ENCODE assay signal across 8 cellular contexts in genomic region chr2:205675861-205676516, GRCh38. TPM values are rescaled to one million over a fixed set of nuclear protein-coding genes. Genes with fewer than 3 reads are reported as not detected.
DNase-seq lines count a peak whose midpoint lies in the region; ATAC-seq, FAIRE-seq and TF ChIP-seq lines count a peak whose summit lies in the region.

No MANE protein-coding gene starts in this region.

- H3K36me3 Mint-ChIP-seq in nephron progenitor cell (ENCODE audit: low read depth), result no peaks in the 10 kb centered on the region

- no peak overlapping the region for H3K27ac Mint-ChIP-seq in nephron progenitor cell

- no peak for TF ChIP-seq POLR2A in endothelial cell of umbilical vein (IDR thresholded peaks at IDR 0.05; ENCODE audit: low read depth, low read length)
- no peak for TF ChIP-seq POLR2A in GM18505 (IDR thresholded peaks at IDR 0.05; ENCODE audit: borderline replicate concordance, extremely low read depth, insufficient read depth, insufficient read length)

- H3K27me3 ChIP-seq in Panc1 (ENCODE audit: control insufficient read depth, insufficient read depth, low read length) (no peaks in the 10 kb centered on the region; the same call in 1 of the 2 replicates), endothelial cell of umbilical vein (ENCODE audit: control insufficient read depth in 2 of 2, insufficient read depth in 2 of 2, low read length in 2 of 2) (no peaks in the 10 kb centered on the region)

- in situ Hi-C loops in Panc1 (cut with HindIII; ENCODE audit: low pct_unique_long_range_greater_than_20kb, low sequenced_read_pairs), result no loop called here

- BruUV-seq in Panc1 (replicated peaks; lab: Mats Ljungman, UMichigan) (no TSS peak), endothelial cell of umbilical vein (replicated peaks; lab: Mats Ljungman, UMichigan) (no TSS peak)

- no peak overlapping the region for H3K4me3 ChIP-seq in Panc1 (ENCODE audit: low read depth in 2 of 2, low read length in 2 of 2)
- peak overlapping the region in 1 of 3 experiments; percentile 19 for H3K4me3 ChIP-seq in endothelial cell of umbilical vein (replicated peaks in 1 of 3; ENCODE audit: insufficient read depth in 1 of 3, low read depth in 1 of 3, low read length in 3 of 3)

- H3K36me3 ChIP-seq in Panc1 (ENCODE audit: control insufficient read depth, insufficient read depth, low read length) (no peaks in the 10 kb centered on the region), endothelial cell of umbilical vein (ENCODE audit: control insufficient read depth in 2 of 2, extremely low read depth in 1 of 2, insufficient read depth in 2 of 2, low read length in 2 of 2) (no peaks in the 10 kb centered on the region)

- ATAC-seq in Panc1, result peak; percentile 73; the same call in 1 of the 2 replicates
- ATAC-seq in GM18505 (IDR thresholded peaks at IDR 0.05; ENCODE audit: unreplicated experiment), result no peak
- no peak for ATAC-seq in GM18502 (IDR thresholded peaks at IDR 0.05; ENCODE audit: poor library complexity, unreplicated experiment)

- H3K9me1 ChIP-seq in endothelial cell of umbilical vein (replicated peaks; ENCODE audit: control insufficient read depth, extremely low read depth, insufficient read depth, low read length), result no peaks in the 10 kb centered on the region

- peak overlapping the region; percentile 96 for H2AFZ ChIP-seq in endothelial cell of umbilical vein (ENCODE audit: low read depth, low read length)

- no peak overlapping the region for H3K27ac ChIP-seq in Panc1 (ENCODE audit: low read length)
- H3K27ac ChIP-seq in endothelial cell of umbilical vein (ENCODE audit: insufficient read depth, low read depth, low read length), result no peak overlapping the region

- dilution Hi-C loops in endothelial cell of umbilical vein (cut with MboI; ENCODE audit: extremely low pct_ligation_motif_present, low sequenced_read_pairs), result no loop called here

- POLR2A ChIA-PET in Panc1 (lab: Charles Lee), result interaction anchor here (0.7 kb wide), 1 partner anchor 11 kb away, joined by 3 read pairs; no protein-coding TSS in a partner anchor
- POLR2A ChIA-PET in endothelial cell of umbilical vein (lab: Charles Lee), result no interaction called here

- H3K79me2 ChIP-seq in endothelial cell of umbilical vein (ENCODE audit: control insufficient read depth, insufficient read depth, low read length), result no peaks in the 10 kb centered on the region

- CTCF ChIA-PET in Panc1 (lab: Charles Lee), result interaction anchor here (0.6 to 1.3 kb wide), 8 partner anchors 36 to 1715 kb away, joined by 3 to 6 read pairs (median 3); no protein-coding TSS in a partner anchor
- CTCF ChIA-PET in endothelial cell of umbilical vein (lab: Charles Lee), result interaction anchor here (0.5 to 7.7 kb wide), 95 partner anchors 11 to 1652 kb away, joined by 3 to 138 read pairs (median 4); no protein-coding TSS in a partner anchor

- H3K27me3 Mint-ChIP-seq in nephron progenitor cell (ENCODE audit: low read depth, poor library complexity), result no peaks in the 10 kb centered on the region

- peak overlapping the region; percentile 87 for H3K4me2 ChIP-seq in endothelial cell of umbilical vein (ENCODE audit: insufficient read depth, low read length)

- no peak overlapping the region for H3K4me3 Mint-ChIP-seq in nephron progenitor cell

- H3K4me1 ChIP-seq in Panc1 (ENCODE audit: control insufficient read depth, insufficient read depth, low read length) (no peaks in the 10 kb centered on the region; the same call in 1 of the 2 replicates), endothelial cell of umbilical vein (ENCODE audit: control insufficient read depth, extremely low read depth, insufficient read depth, low read length) (peaks cover 13% of the 10 kb centered on the region)

- FAIRE-seq in endothelial cell of umbilical vein (lab: Jason Lieb, UNC), result peak; percentile 97

- H3K4me1 Mint-ChIP-seq in nephron progenitor cell, result peaks cover 55% of the 10 kb centered on the region

- no peaks in the 10 kb centered on the region for H4K20me1 ChIP-seq in endothelial cell of umbilical vein (replicated peaks; ENCODE audit: control insufficient read depth, extremely low read depth, insufficient read depth, low read length)

- intact Hi-C loops in Panc1 (cut with micrococcal nuclease; ENCODE audit: unreplicated experiment) (loop anchor here (5.0 to 10.0 kb wide), 3 partner anchors 351 to 981 kb away; no protein-coding TSS in a partner anchor), endothelial cell of umbilical vein (cut with micrococcal nuclease) (loop anchor here (1.0 to 2.0 kb wide), 7 partner anchors 239 to 1604 kb away; no protein-coding TSS in a partner anchor)

- H3K9me3 Mint-ChIP-seq in nephron progenitor cell, result no peaks in the 10 kb centered on the region

- peak; percentile 75; the same call in 1 of the 2 replicates for TF ChIP-seq CTCF in Panc1 (IDR thresholded peaks at IDR 0.05)
- peak; percentile 56 to 62 for TF ChIP-seq CTCF in endothelial cell of umbilical vein (IDR thresholded peaks at IDR 0.05; ENCODE audit: extremely low read depth in 1 of 2, insufficient read depth in 1 of 2, low read depth in 1 of 2, low read length in 2 of 2)
- TF ChIP-seq CTCF in nephron progenitor cell (IDR thresholded peaks at IDR 0.05), result peak; percentile 80

- H3K9ac ChIP-seq in endothelial cell of umbilical vein (replicated peaks; ENCODE audit: extremely low read depth, insufficient read depth, low read length), result no peak overlapping the region

- DNase-seq in ELR (ENCODE audit: low read depth), result peak; percentile 79
- peak; percentile 77 for DNase-seq in LHCN-M2 (ENCODE audit: low read depth)
- DNase-seq in Panc1 (ENCODE audit: low read depth, low spot score), result no peak
- peak; percentile 74 for DNase-seq in endothelial cell of umbilical vein (ENCODE audit: low read depth, low spot score)
- no peak for DNase-seq in nephron progenitor cell
- no peak for DNase-seq in occipital lobe (lab: John Stamatoyannopoulos, UW)

- no peaks in the 10 kb centered on the region for H3K9me3 ChIP-seq in Panc1 (ENCODE audit: control insufficient read depth, insufficient read depth, low read depth, low read length)
- H3K9me3 ChIP-seq in endothelial cell of umbilical vein (replicated peaks; ENCODE audit: control insufficient read depth, insufficient read depth, low read length), result no peaks in the 10 kb centered on the region

TF ChIP-seq in endothelial cell of umbilical vein, 7 proteins besides CTCF, POLR2A, EP300 and RAD21:
- TF ChIP-seq MAX (IDR thresholded peaks at IDR 0.05; ENCODE audit: insufficient read depth, insufficient read length) (no peak), GATA2 (IDR thresholded peaks at IDR 0.05; ENCODE audit: insufficient read depth, insufficient read length, low read depth, low read length) (no peak), EZH2 (IDR thresholded peaks at IDR 0.05; ENCODE audit: borderline replicate concordance, low read depth, low read length, severe bottlenecking) (no peak), FOS (IDR thresholded peaks at IDR 0.05; ENCODE audit: borderline replicate concordance, insufficient read depth, low read length) (no peak), JUN (IDR thresholded peaks at IDR 0.05; ENCODE audit: borderline replicate concordance, insufficient read depth, insufficient read length, low read depth) (no peak), POLR2AphosphoS5 (IDR thresholded peaks at IDR 0.05; ENCODE audit: insufficient read depth, low read depth, low read length) (no peak), MYC (IDR thresholded peaks at IDR 0.05; ENCODE audit: low read depth, low read length) (no peak)

RNA-seq across cellular contexts. Expression of gene NRP2, which starts 6.3 kb away (rescaled TPM):
- 14.9 and 19.3 TPM in 2 replicates for total RNA-seq in LHCN-M2 (2014; rRNA removed)
- polyA plus RNA-seq in LHCN-M2 (2012), result 7.7 TPM
- 6.7 TPM for total RNA-seq in Panc1 (2021; ENCODE audit: unreplicated experiment)
- polyA plus RNA-seq in Panc1 (2012; ENCODE audit: insufficient read length), result 5.3 TPM
- 149 and 240 TPM in 2 replicates for total RNA-seq in endothelial cell of umbilical vein
- polyA plus RNA-seq in endothelial cell of umbilical vein, result 138 and 160 TPM in 2 replicates
- 107 and 113 TPM in 2 replicates for polyA plus RNA-seq in endothelial cell of umbilical vein (2011; cell fraction: cytosol; rRNA removed)
- 198 and 227 TPM in 2 replicates for polyA plus RNA-seq in endothelial cell of umbilical vein (2011; cell fraction: nucleus; rRNA removed)
- polyA plus RNA-seq in endothelial cell of umbilical vein (2012), result 99.8 and 162 TPM in 2 replicates
- 478 and 499 TPM in 2 replicates for polyA minus RNA-seq in endothelial cell of umbilical vein
- 1.3 TPM for polyA minus RNA-seq in endothelial cell of umbilical vein (2011; cell fraction: cytosol; rRNA and poly(A)+ RNA removed)
- 330 and 370 TPM in 2 replicates for polyA minus RNA-seq in endothelial cell of umbilical vein (2011; cell fraction: nucleus; rRNA and poly(A)+ RNA removed)
- 22.1 TPM for total RNA-seq in occipital lobe

Comparison
In these comparisons a context has a peak if more than half of its experiments do, and no peak if none do; other contexts are left out.
1. DNase-seq: peak in ELR (single experiment), LHCN-M2 (single experiment) and endothelial cell of umbilical vein (single experiment); none in Panc1 (single experiment), nephron progenitor cell (single experiment) and occipital lobe (single experiment).
2. Peak in every context shown above with its lines, with median percentiles within 50 percentile points of each other: CTCF ChIP-seq.